Comparison of ENCODE assay signal across 1 cellular context in the genomic region with DNA sequence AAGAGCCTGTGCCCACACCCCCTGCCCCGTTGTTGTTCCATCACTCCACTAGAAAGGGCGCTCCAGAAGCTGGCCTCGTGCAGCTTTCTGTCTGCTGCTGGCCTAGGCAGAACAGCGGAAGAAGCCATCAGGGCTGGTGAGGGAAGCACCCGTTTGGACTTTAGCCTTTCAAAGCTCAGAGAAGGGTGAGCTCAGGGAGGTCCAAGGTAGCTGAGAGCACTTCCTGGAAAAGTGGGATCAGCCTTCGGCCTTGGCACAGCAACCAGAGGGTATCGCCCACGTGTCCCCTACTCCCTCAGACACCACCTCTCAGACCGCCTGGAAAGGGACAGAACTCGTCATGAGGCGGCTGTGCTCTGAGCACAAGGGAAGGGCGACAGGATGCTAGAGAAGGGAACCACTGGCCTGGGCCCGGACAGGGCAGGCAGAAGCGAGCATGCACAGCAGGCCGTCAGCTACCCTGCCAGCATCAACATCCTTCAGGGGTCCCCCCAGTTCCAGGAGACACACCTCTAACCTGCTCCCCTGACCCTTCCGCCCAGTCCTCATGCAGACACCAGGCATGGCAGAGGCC.
TF ChIP-seq lines count a peak whose summit lies in the region.

No MANE protein-coding gene starts in this region.

TF ChIP-seq in K562, 482 proteins besides CTCF, POLR2A, EP300 and RAD21:
- TF ChIP-seq, protein P1, sequence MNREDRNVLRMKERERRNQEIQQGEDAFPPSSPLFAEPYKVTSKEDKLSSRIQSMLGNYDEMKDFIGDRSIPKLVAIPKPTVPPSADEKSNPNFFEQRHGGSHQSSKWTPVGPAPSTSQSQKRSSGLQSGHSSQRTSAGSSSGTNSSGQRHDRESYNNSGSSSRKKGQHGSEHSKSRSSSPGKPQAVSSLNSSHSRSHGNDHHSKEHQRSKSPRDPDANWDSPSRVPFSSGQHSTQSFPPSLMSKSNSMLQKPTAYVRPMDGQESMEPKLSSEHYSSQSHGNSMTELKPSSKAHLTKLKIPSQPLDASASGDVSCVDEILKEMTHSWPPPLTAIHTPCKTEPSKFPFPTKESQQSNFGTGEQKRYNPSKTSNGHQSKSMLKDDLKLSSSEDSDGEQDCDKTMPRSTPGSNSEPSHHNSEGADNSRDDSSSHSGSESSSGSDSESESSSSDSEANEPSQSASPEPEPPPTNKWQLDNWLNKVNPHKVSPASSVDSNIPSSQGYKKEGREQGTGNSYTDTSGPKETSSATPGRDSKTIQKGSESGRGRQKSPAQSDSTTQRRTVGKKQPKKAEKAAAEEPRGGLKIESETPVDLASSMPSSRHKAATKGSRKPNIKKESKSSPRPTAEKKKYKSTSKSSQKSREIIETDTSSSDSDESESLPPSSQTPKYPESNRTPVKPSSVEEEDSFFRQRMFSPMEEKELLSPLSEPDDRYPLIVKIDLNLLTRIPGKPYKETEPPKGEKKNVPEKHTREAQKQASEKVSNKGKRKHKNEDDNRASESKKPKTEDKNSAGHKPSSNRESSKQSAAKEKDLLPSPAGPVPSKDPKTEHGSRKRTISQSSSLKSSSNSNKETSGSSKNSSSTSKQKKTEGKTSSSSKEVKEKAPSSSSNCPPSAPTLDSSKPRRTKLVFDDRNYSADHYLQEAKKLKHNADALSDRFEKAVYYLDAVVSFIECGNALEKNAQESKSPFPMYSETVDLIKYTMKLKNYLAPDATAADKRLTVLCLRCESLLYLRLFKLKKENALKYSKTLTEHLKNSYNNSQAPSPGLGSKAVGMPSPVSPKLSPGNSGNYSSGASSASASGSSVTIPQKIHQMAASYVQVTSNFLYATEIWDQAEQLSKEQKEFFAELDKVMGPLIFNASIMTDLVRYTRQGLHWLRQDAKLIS (CRISPR knock-in tag; IDR thresholded peaks at IDR 0.05): peak; percentile 31; the same call in 1 of the 2 replicates
- peak; percentile 56 for TF ChIP-seq POLR2G (IDR thresholded peaks at IDR 0.05; ENCODE audit: low read depth, low read length)
